ENCODE assay signal across 17 cellular contexts in genomic region chr11:19342036-19342435, GRCh38.
A peak's percentile ranks its signal among the peaks of the same experiment; 100 is the strongest.
DNase-seq lines count a peak whose midpoint lies in the region; ATAC-seq, FAIRE-seq and TF ChIP-seq lines count a peak whose summit lies in the region.
"Had no signal": no experiment of that assay in that cellular context is flagged by ENCODE, and none has a peak within 500 bp of the region (broad histone marks: within the 10 kb centered on the region; RNA-seq: fewer than 3 reads in every experiment).

No MANE protein-coding gene starts in this region.

- no peak overlapping the region for H3K4me2 ChIP-seq in K562 (ENCODE audit: insufficient read depth, low read length)
- H3K4me2 ChIP-seq: BLaER1 had no signal

- no peaks in the 10 kb centered on the region for H3K9me3 ChIP-seq in Caco-2
- no peaks in the 10 kb centered on the region for H3K9me3 ChIP-seq in K562 (replicated peaks; ENCODE audit: control insufficient read depth, insufficient read depth, low read depth, low read length)
- no peaks in the 10 kb centered on the region for H3K9me3 ChIP-seq in right lobe of liver
- H3K9me3 ChIP-seq in mucosa of descending colon: no peaks in the 10 kb centered on the region
- H3K9me3 ChIP-seq: BLaER1 had no signal

- peak overlapping the region; percentile 29 for H3K27ac Mint-ChIP-seq in Caco-2 (ENCODE audit: unreplicated experiment)
- H3K27ac Mint-ChIP-seq: CD8-positive, alpha-beta memory T cell; H9 had no signal

- peaks cover 9% of the 10 kb centered on the region for H3K9me3 Mint-ChIP-seq in Caco-2 (ENCODE audit: unreplicated experiment)
- H3K9me3 Mint-ChIP-seq: CD8-positive, alpha-beta memory T cell; H9 had no signal

- ATAC-seq in K562 (0 out of 3 replicates have a peak, but pooled peaks have one; percentile 41), right lobe of liver (peak; percentile 76 to 82 (median 80)), mucosa of descending colon (no peak), HG03469 (IDR thresholded peaks at IDR 0.05; ENCODE audit: unreplicated experiment) (no peak), HG03457 (IDR thresholded peaks at IDR 0.05; ENCODE audit: unreplicated experiment) (no peak)

- no peak for TF ChIP-seq EP300 in K562 (IDR thresholded peaks at IDR 0.05; ENCODE audit: low read length)

- peak; percentile 49 to 50 for DNase-seq in Caco-2
- DNase-seq in HuH-7 (ENCODE audit: low spot score): peak; percentile 76
- DNase-seq in K562 (ENCODE audit: extremely low read depth in 1 of 4, low spot score in 3 of 4): no peak
- DNase-seq in right lobe of liver: peak in 1 of 3 donors; percentile 51
- DNase-seq in mucosa of descending colon: no peak
- DNase-seq: 8988T; AML-193; CD8-positive, alpha-beta memory T cell; DMS 273 treated with DMSO at 0.1 percent for 48 hours; GOT3; H9; Karpas-422 had no signal

- H3K9me1 ChIP-seq in K562 (ENCODE audit: control insufficient read depth, insufficient read depth, low read length): no peaks in the 10 kb centered on the region

- CTCF ChIA-PET in Caco-2 (lab: Charles Lee) (no interaction called here), K562 (lab: Yijun Ruan, JAX; ENCODE audit: low intra/inter-chr PET ratio) (no interaction called here)

- no peaks in the 10 kb centered on the region for H3K36me3 ChIP-seq in Caco-2 (ENCODE audit: control insufficient read depth, insufficient read depth, low read length)
- no peaks in the 10 kb centered on the region for H3K36me3 ChIP-seq in K562 (ENCODE audit: control insufficient read depth, insufficient read depth, low read length)
- H3K36me3 ChIP-seq in right lobe of liver: no peaks in the 10 kb centered on the region
- H3K36me3 ChIP-seq in mucosa of descending colon (ENCODE audit: low read depth): no peaks in the 10 kb centered on the region
- H3K36me3 ChIP-seq: BLaER1 had no signal

- BruUV-seq in Caco-2 (replicated peaks; lab: Mats Ljungman, UMichigan) (no TSS peak), K562 (replicated peaks; lab: Mats Ljungman, UMichigan) (no TSS peak)

- TF ChIP-seq CTCF in Caco-2 (IDR thresholded peaks at IDR 0.05; ENCODE audit: insufficient read depth in 1 of 2, low read depth in 1 of 2, low read length in 1 of 2, severe bottlenecking in 1 of 2, unreplicated experiment in 1 of 2) (no peak), K562 (IDR thresholded peaks at IDR 0.05 in 2 of 3, conservative IDR thresholded peaks at IDR 0.05 in 1 of 3; ENCODE audit: insufficient read depth in 2 of 3, low read depth in 1 of 3, low read length in 3 of 3) (no peak), right lobe of liver (IDR thresholded peaks at IDR 0.05) (peak in 1 of 4 donors; percentile 10), mucosa of descending colon (IDR thresholded peaks at IDR 0.05) (no peak)

- no peaks in the 10 kb centered on the region for H3K36me3 Mint-ChIP-seq in Caco-2 (ENCODE audit: insufficient read depth, unreplicated experiment)
- H3K36me3 Mint-ChIP-seq: CD8-positive, alpha-beta memory T cell had no signal

- H3K9ac ChIP-seq in K562 (ENCODE audit: insufficient read depth in 1 of 2, low read depth in 2 of 2, low read length in 2 of 2): no peak overlapping the region
- H3K9ac ChIP-seq: BLaER1 had no signal

- no peak overlapping the region for H3K4me3 ChIP-seq in Caco-2 (ENCODE audit: low read depth, low read length)
- no peak overlapping the region for H3K4me3 ChIP-seq in K562
- H3K4me3 ChIP-seq in right lobe of liver: no peak overlapping the region
- H3K4me3 ChIP-seq in mucosa of descending colon: no peak overlapping the region
- H3K4me3 ChIP-seq: BLaER1 had no signal

- H3K27me3 ChIP-seq in Caco-2 (replicated peaks; ENCODE audit: control insufficient read depth, insufficient read depth, low read length) (no peaks in the 10 kb centered on the region; the same call in 1 of the 2 replicates), K562 (ENCODE audit: control insufficient read depth in 2 of 2, insufficient read depth in 2 of 2, low read length in 2 of 2) (peaks cover 18 to 32% of the 10 kb centered on the region in 2 experiments; a peak in 4 of 5 replicates), right lobe of liver (no peaks in the 10 kb centered on the region)

- no peak overlapping the region for H2AFZ ChIP-seq in K562 (ENCODE audit: low read depth, low read length)

- no peak for TF ChIP-seq RAD21 in K562 (CRISPR knock-in tag; conservative IDR thresholded peaks at IDR 0.05 in 1 of 2, IDR thresholded peaks at IDR 0.05 in 1 of 2)

- TF ChIP-seq POLR2A in K562 (conservative IDR thresholded peaks at IDR 0.05): no peak
- no peak for TF ChIP-seq POLR2A in right lobe of liver (IDR thresholded peaks at IDR 0.05)

- H3K27ac ChIP-seq in K562 (ENCODE audit: extremely low read depth, low read depth, low read length) (no peak overlapping the region), right lobe of liver (peak overlapping the region in 2 of 3 donors; percentile 4 to 33)
- H3K27ac ChIP-seq: BLaER1 had no signal

- no peaks in the 10 kb centered on the region for H3K79me2 ChIP-seq in K562 (ENCODE audit: control insufficient read depth, insufficient read depth, low read length)

- intact Hi-C loops in Caco-2 (cut with micrococcal nuclease; ENCODE audit: unreplicated experiment) (loop anchor here (5.0 kb wide), 1 partner anchor 75 kb away; no protein-coding TSS in a partner anchor), K562 (cut with micrococcal nuclease) (no loop called here), right lobe of liver (cut with DNase I) (no loop called here), mucosa of descending colon (cut with DNase I, micrococcal nuclease) (no loop called here)

- no peak for FAIRE-seq in K562 (lab: Jason Lieb, UNC)
- FAIRE-seq: GM12891, GM19239 had no signal

- WGBS in K562 (ENCODE audit: insufficient coverage, low coverage, missing lambda C conversion rate): 0% methylated on average over 1 of the region's 1 CpG
- WGBS in right lobe of liver (ENCODE audit: insufficient coverage, low coverage, low lambda C conversion rate, missing lambda C conversion rate): 40% methylated on average over 1 of the region's 1 CpG

- H3K4me1 ChIP-seq in Caco-2 (peaks cover 10% of the 10 kb centered on the region), K562 (replicated peaks in 1 of 2; ENCODE audit: control insufficient read depth in 2 of 2, insufficient read depth in 2 of 2, low read length in 2 of 2) (peaks cover 0 to 12% of the 10 kb centered on the region in 2 experiments; a peak in 1 of 5 replicates), right lobe of liver (peaks cover 0 to 34% (median 5%) of the 10 kb centered on the region in 4 donors), mucosa of descending colon (ENCODE audit: low read depth) (no peaks in the 10 kb centered on the region)

- in situ Hi-C loops in K562 (cut with MboI): no loop called here

- H3K4me3 Mint-ChIP-seq in Caco-2 (ENCODE audit: unreplicated experiment): no peak overlapping the region
- H3K4me3 Mint-ChIP-seq: CD8-positive, alpha-beta memory T cell; H9 had no signal

- peaks cover 7% of the 10 kb centered on the region for H3K27me3 Mint-ChIP-seq in Caco-2 (ENCODE audit: insufficient read depth, unreplicated experiment)

- H4K20me1 ChIP-seq in K562 (replicated peaks; ENCODE audit: control insufficient read depth, insufficient read depth, low read length): no peaks in the 10 kb centered on the region

- H3K4me1 Mint-ChIP-seq in Caco-2 (ENCODE audit: low read depth, unreplicated experiment): peaks cover 20% of the 10 kb centered on the region

- POLR2A ChIA-PET in Caco-2 (lab: Charles Lee): no interaction called here
- POLR2A ChIA-PET in K562 (lab: Yijun Ruan, JAX): no interaction called here

TF ChIP-seq in K562, 482 proteins besides CTCF, POLR2A, EP300 and RAD21 (continues in another document):
- TF ChIP-seq MAZ (CRISPR knock-in tag; conservative IDR thresholded peaks at IDR 0.05 in 1 of 2, IDR thresholded peaks at IDR 0.05 in 1 of 2) (no peak), HLTF (IDR thresholded peaks at IDR 0.05) (no peak), CCAR2 (IDR thresholded peaks at IDR 0.05; ENCODE audit: low read depth, low read length) (no peak), SMARCB1 (IDR thresholded peaks at IDR 0.05; ENCODE audit: insufficient read length, low read depth) (no peak), ZNF140 (CRISPR knock-in tag; IDR thresholded peaks at IDR 0.05) (no peak), TCF7 (IDR thresholded peaks at IDR 0.05; ENCODE audit: borderline replicate concordance) (no peak)

Comparison
In these comparisons a context has a peak if more than half of its experiments do, and no peak if none do; other contexts are left out.
1. DNase-seq: peak in Caco-2 (2 of 2) and HuH-7 (single experiment); none in K562 (0 of 4) and mucosa of descending colon (0 of 3).
2. ATAC-seq: peak in K562 (single experiment) and right lobe of liver (4 of 4); none in mucosa of descending colon (single experiment), HG03469 (single experiment) and HG03457 (single experiment).